ENCODE assay signal across 13 cellular contexts in the genomic region with DNA sequence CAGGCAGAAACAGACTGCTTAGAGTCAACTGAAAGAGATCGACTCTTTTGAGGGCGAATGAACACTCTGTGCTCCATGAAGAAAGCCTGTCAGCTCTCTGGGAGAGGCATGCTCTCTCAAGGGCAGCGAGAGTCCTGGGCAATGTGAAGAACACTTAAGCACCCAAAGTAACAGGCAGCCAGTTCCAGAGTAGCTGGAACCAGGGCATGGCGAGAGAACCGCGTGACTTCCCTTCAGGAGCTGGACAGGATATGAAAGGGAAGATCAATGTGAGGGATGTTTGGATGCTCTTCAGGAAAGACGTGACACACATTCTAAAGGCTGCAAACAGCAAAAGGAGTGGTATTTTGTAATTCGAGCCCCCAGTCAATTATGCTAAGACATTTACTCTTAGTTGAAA. TPM values are rescaled to one million over a fixed set of nuclear protein-coding genes. Genes with fewer than 3 reads are reported as not detected.
DNase-seq lines count a peak whose midpoint lies in the region; FAIRE-seq and TF ChIP-seq lines count a peak whose summit lies in the region.
"Had no signal": no experiment of that assay in that cellular context is flagged by ENCODE, and none has a peak within 500 bp of the region (broad histone marks: within the 10 kb centered on the region; RNA-seq: fewer than 3 reads in every experiment).

No MANE protein-coding gene starts in this region.

- H3K9me3 ChIP-seq in suprapubic skin, result no peaks in the 10 kb centered on the region
- H3K9me3 ChIP-seq: body of pancreas had no signal

- no peaks in the 10 kb centered on the region for H3K4me1 ChIP-seq in mesendoderm (ENCODE audit: control insufficient read depth, low read depth, low read length)
- peaks cover 12% of the 10 kb centered on the region for H3K4me1 ChIP-seq in suprapubic skin
- H3K4me1 ChIP-seq: body of pancreas had no signal

- H3K27ac ChIP-seq in mesendoderm (ENCODE audit: low read depth, low read length) (no peak overlapping the region), suprapubic skin (peak overlapping the region; percentile 16)
- H3K27ac ChIP-seq: body of pancreas had no signal

- no peaks in the 10 kb centered on the region for H3K79me2 ChIP-seq in mesendoderm (ENCODE audit: control insufficient read depth, insufficient read depth, low read length)

- no peak overlapping the region for H4K8ac ChIP-seq in mesendoderm (ENCODE audit: low read depth, low read length)

- TF ChIP-seq CTCF in epithelial cell of proximal tubule (conservative IDR thresholded peaks at IDR 0.05; ENCODE audit: low read depth, low read length), result no peak
- TF ChIP-seq CTCF in suprapubic skin (IDR thresholded peaks at IDR 0.05), result no peak

- no peak for TF ChIP-seq EP300 in suprapubic skin (IDR thresholded peaks at IDR 0.05)

- H3K9ac ChIP-seq in mesendoderm (ENCODE audit: low read length), result no peak overlapping the region

- H3K4me3 ChIP-seq in epithelial cell of proximal tubule (ENCODE audit: low read depth, low read length) (peak overlapping the region; percentile 13), mesendoderm (ENCODE audit: low read length) (no peak overlapping the region), suprapubic skin (no peak overlapping the region)
- H3K4me3 ChIP-seq: body of pancreas had no signal

- no peak overlapping the region for H2AK5ac ChIP-seq in mesendoderm (ENCODE audit: low read length)

- no peaks in the 10 kb centered on the region for H3K79me1 ChIP-seq in mesendoderm (ENCODE audit: low read length)

- no peak overlapping the region for H3K23ac ChIP-seq in mesendoderm (ENCODE audit: low read length)

- DNase-seq in LHCN-M2 (ENCODE audit: low read depth) (peak; percentile 66), epithelial cell of proximal tubule (ENCODE audit: low read depth) (no peak), mesendoderm (peak; percentile 7), suprapubic skin (ENCODE audit: low spot score in 2 of 2) (no peak), mucosa of gallbladder (ENCODE audit: low spot score) (no peak), NCI-H446 treated with DMSO at 0.1 percent for 48 hours (lab: John Stamatoyannopoulos, UW) (no peak), frontal cortex (ENCODE audit: low spot score in 2 of 2) (no peak)
- no peak for DNase-seq in activated naive CD4-positive, alpha-beta T cell (lab: John Stamatoyannopoulos, UW)
- DNase-seq: COR-L47, mammary epithelial cell, OCI-M1 had no signal

- H2BK120ac ChIP-seq in mesendoderm (ENCODE audit: low read depth, low read length), result no peak overlapping the region

- no peak overlapping the region for H3K4ac ChIP-seq in mesendoderm (ENCODE audit: low read depth, low read length)

- no peaks in the 10 kb centered on the region for H3K27me3 ChIP-seq in mesendoderm (ENCODE audit: insufficient read depth, low read length, poor library complexity)
- H3K27me3 ChIP-seq in suprapubic skin, result no peaks in the 10 kb centered on the region
- H3K27me3 ChIP-seq: body of pancreas had no signal

- H3K4me2 ChIP-seq in mesendoderm (ENCODE audit: low read length), result no peak overlapping the region

- no peak overlapping the region for H3K56ac ChIP-seq in mesendoderm (ENCODE audit: low read length)

- no CpG with 5 or more reads among the region's 8 CpGs for WGBS in mesendoderm (ENCODE audit: extremely low coverage, insufficient coverage, low lambda C conversion rate)
- 40% methylated on average over 8 of the region's 8 CpGs for WGBS in suprapubic skin

- H2BK5ac ChIP-seq in mesendoderm (ENCODE audit: low read length), result no peak overlapping the region

- no peak for FAIRE-seq in frontal cortex (lab: Jason Lieb, UNC)

- no peak overlapping the region for H3K18ac ChIP-seq in mesendoderm (ENCODE audit: low read length)

- no peak overlapping the region for H2BK15ac ChIP-seq in mesendoderm (replicated peaks; ENCODE audit: low read depth)

- TF ChIP-seq POLR2A in suprapubic skin (IDR thresholded peaks at IDR 0.05), result no peak

- no peaks in the 10 kb centered on the region for H3K36me3 ChIP-seq in mesendoderm (ENCODE audit: control insufficient read depth, insufficient read depth, low read length)
- no peaks in the 10 kb centered on the region for H3K36me3 ChIP-seq in suprapubic skin

- no peak overlapping the region for H4K5ac ChIP-seq in mesendoderm (ENCODE audit: low read length)

RNA-seq across cellular contexts. Expression of gene ADAMTS5, which starts 21.0 kb away (rescaled TPM):
- total RNA-seq in LHCN-M2 (2014; rRNA removed) (10.1 and 11.7 TPM in 2 replicates), epithelial cell of proximal tubule (2.4 and 3.4 TPM in 2 replicates), suprapubic skin (10 to 100 TPM in 1 of 4 donors, 1 to 10 TPM in 3; 1.8 to 15.0 (median 5.0) TPM), mucosa of gallbladder (4.1 TPM), frontal cortex (1.6 TPM)
- polyA plus RNA-seq in LHCN-M2 (2012), result 12.3 TPM
- polyA plus RNA-seq in mesendoderm (2013, experiment 1 of 2), result 2.4 TPM
- 2.4 TPM for polyA plus RNA-seq in mesendoderm (2013, experiment 2 of 2)
- total RNA-seq: HT-29 had no signal

Comparison
In these comparisons a context has a peak if more than half of its experiments do, and no peak if none do; other contexts are left out.
1. DNase-seq: peak in LHCN-M2 (single experiment) and mesendoderm (single experiment); none in epithelial cell of proximal tubule (single experiment), suprapubic skin (0 of 2), mucosa of gallbladder (single experiment), NCI-H446 treated with DMSO at 0.1 percent for 48 hours (single experiment), frontal cortex (0 of 2) and activated naive CD4-positive, alpha-beta T cell (0 of 4).